Comparison of ENCODE assay signal across 37 cellular contexts in genomic region chr15:88859550-88859949, GRCh38. TPM values are rescaled to one million over a fixed set of nuclear protein-coding genes. Genes with fewer than 3 reads are reported as not detected.
"Had no signal": no experiment of that assay in that cellular context is flagged by ENCODE, and none has a peak within 500 bp of the region (broad histone marks: within the 10 kb centered on the region; RNA-seq: fewer than 3 reads in every experiment).

No MANE protein-coding gene starts in this region.

- H3K4me3 Mint-ChIP-seq: activated B cell treated with CpG ODN at 0.5 μM for 24 hours; activated CD4-positive, alpha-beta memory T cell treated with anti-CD3 and anti-CD28 coated beads, Interleukin-2, amount 10 ng/mL, durations not matched to agents 7 days and 5 days; activated CD4-positive, alpha-beta T cell treated with anti-CD3 and anti-CD28 coated beads for 36 hours; activated CD4-positive, alpha-beta T cell treated with anti-CD3 and anti-CD28 coated beads, Interleukin-2, amount 10 ng/mL, durations not matched to agents 7 days and 5 days; activated naive CD4-positive, alpha-beta T cell treated with anti-CD3 and anti-CD28 coated beads for 36 hours; activated naive CD8-positive, alpha-beta T cell treated with anti-CD3 and anti-CD28 coated beads for 36 hours; activated T-cell treated with anti-CD3 and anti-CD28 coated beads, Interleukin-2, amount 50 U/mL, for 4 hours; activated T-cell treated with anti-CD3 and anti-CD28 coated beads, Interleukin-2, amount 50 U/mL, for 72 hours; activated T-helper 1 cell treated with anti-CD3 and anti-CD28 coated beads, Interleukin-12 subunit alpha, Interleukin-12 subunit beta, Interleukin-2, Interleukin-4 antibody, amounts not matched to agents 30 ng/mL and 10 ng/mL and 1 ng/mL, durations not matched to agents 14 hours and 24 hours and 36 hours; activated T-helper 17 cell treated with anti-CD3 and anti-CD28 coated beads, Interleukin-2, amount 50 U/mL, for 72 hours; T-helper 1 cell treated with Interleukin-12 subunit alpha and Interleukin-12 subunit beta and Interleukin-4 antibody, amounts not matched to agents 30 μg/mL and 1 μg/mL, for 36 hours; T-helper 2 cell treated with Interferon-gamma antibody and Interleukin-4, amounts not matched to agents 5 μg/mL and 100 μg/mL, for 36 hours had no signal

- FAIRE-seq: astrocyte, TTC549 had no signal

- ATAC-seq: activated CD4-positive, alpha-beta T cell treated with anti-CD3 and anti-CD28 coated beads for 36 hours; activated naive CD4-positive, alpha-beta T cell treated with anti-CD3 and anti-CD28 coated beads, Interleukin-2, amount 50 U/mL, for 72 hours; activated T-cell treated with anti-CD3 and anti-CD28 coated beads, Interleukin-2, amount 50 U/mL, for 4 hours; activated T-cell treated with anti-CD3 and anti-CD28 coated beads, Interleukin-2, amount 50 U/mL, for 72 hours; activated T-helper 17 cell treated with anti-CD3 and anti-CD28 coated beads, Interleukin-2, amount 50 U/mL, for 72 hours; body of pancreas had no signal

- H3K27me3 Mint-ChIP-seq: activated CD4-positive, alpha-beta memory T cell treated with anti-CD3 and anti-CD28 coated beads, Interleukin-2, amount 10 ng/mL, durations not matched to agents 7 days and 5 days; activated CD4-positive, alpha-beta T cell treated with anti-CD3 and anti-CD28 coated beads for 36 hours; activated CD4-positive, alpha-beta T cell treated with anti-CD3 and anti-CD28 coated beads, Interleukin-2, amount 10 ng/mL, durations not matched to agents 7 days and 5 days; activated naive CD8-positive, alpha-beta T cell treated with anti-CD3 and anti-CD28 coated beads for 36 hours; activated T-helper 17 cell treated with anti-CD3 and anti-CD28 coated beads, Interleukin-2, amount 50 U/mL, for 72 hours had no signal

- H3K27ac Mint-ChIP-seq: activated B cell treated with CpG ODN at 0.5 μM for 24 hours; activated CD4-positive, alpha-beta memory T cell treated with anti-CD3 and anti-CD28 coated beads, Interleukin-2, amount 10 ng/mL, durations not matched to agents 7 days and 5 days; activated CD4-positive, alpha-beta T cell treated with anti-CD3 and anti-CD28 coated beads for 36 hours; activated CD4-positive, alpha-beta T cell treated with anti-CD3 and anti-CD28 coated beads, Interleukin-2, amount 10 ng/mL, durations not matched to agents 7 days and 5 days; activated naive CD4-positive, alpha-beta T cell treated with anti-CD3 and anti-CD28 coated beads for 36 hours; activated naive CD4-positive, alpha-beta T cell treated with anti-CD3 and anti-CD28 coated beads, Interleukin-2, amount 50 U/mL, for 72 hours; activated naive CD8-positive, alpha-beta T cell treated with anti-CD3 and anti-CD28 coated beads for 36 hours; activated T-cell treated with anti-CD3 and anti-CD28 coated beads, Interleukin-2, amount 50 U/mL, for 72 hours; activated T-helper 1 cell treated with anti-CD3 and anti-CD28 coated beads, Interleukin-12 subunit alpha, Interleukin-12 subunit beta, Interleukin-2, Interleukin-4 antibody, amounts not matched to agents 30 ng/mL and 10 ng/mL and 1 ng/mL, durations not matched to agents 14 hours and 24 hours and 36 hours; activated T-helper 17 cell treated with anti-CD3 and anti-CD28 coated beads, Interleukin-2, amount 50 U/mL, for 72 hours; T-helper 1 cell treated with Interleukin-12 subunit alpha and Interleukin-12 subunit beta and Interleukin-4 antibody, amounts not matched to agents 30 μg/mL and 1 μg/mL, for 36 hours; T-helper 2 cell treated with Interferon-gamma antibody and Interleukin-4, amounts not matched to agents 5 μg/mL and 100 μg/mL, for 36 hours had no signal

- DNase-seq: activated B cell treated with CpG ODN at 0.5 μM for 24 hours; activated CD4-positive, alpha-beta memory T cell treated with anti-CD3 and anti-CD28 coated beads, Interleukin-2, amount 10 ng/mL, durations not matched to agents 7 days and 5 days; activated CD4-positive, alpha-beta T cell treated with anti-CD3 and anti-CD28 coated beads for 1 hour; activated CD4-positive, alpha-beta T cell treated with anti-CD3 and anti-CD28 coated beads for 36 hours; activated CD4-positive, alpha-beta T cell treated with anti-CD3 and anti-CD28 coated beads for 48 hours; activated CD4-positive, alpha-beta T cell treated with anti-CD3 and anti-CD28 coated beads, Interleukin-2, amount 10 ng/mL, durations not matched to agents 7 days and 5 days; activated CD4-positive, alpha-beta T cell treated with anti-CD3 and anti-CD28 coated beads, Interleukin-2, amount 50 U/mL, for 48 hours; activated CD8-positive, alpha-beta memory T cell treated with anti-CD3 and anti-CD28 coated beads, Interleukin-2, amount 50 U/mL, for 4 hours; activated effector memory CD4-positive, alpha-beta T cell treated with anti-CD3 and anti-CD28 coated beads, Interleukin-2, amount 50 U/mL, for 16 hours; activated gamma-delta T cell treated with Interleukin-2 at 50 U/mL for 16 hours; activated naive CD4-positive, alpha-beta T cell; activated naive CD4-positive, alpha-beta T cell treated with anti-CD3 and anti-CD28 coated beads for 36 hours; activated naive CD4-positive, alpha-beta T cell treated with anti-CD3 and anti-CD28 coated beads, Interleukin-2, amount 50 U/mL, for 16 hours; activated naive CD8-positive, alpha-beta T cell treated with anti-CD3 and anti-CD28 coated beads for 36 hours; activated T-cell treated with anti-CD3 and anti-CD28 coated beads for 4 hours; activated T-cell treated with anti-CD3 and anti-CD28 coated beads, Interleukin-2, amount 50 U/mL, for 1 hour; activated T-cell treated with anti-CD3 and anti-CD28 coated beads, Interleukin-2, amount 50 U/mL, for 4 hours; activated T-cell treated with anti-CD3 and anti-CD28 coated beads, Interleukin-2, amount 50 U/mL, for 72 hours; adrenal gland; amniotic stem cell; aorta; body of pancreas; brain microvascular endothelial cell; central memory CD4-positive, alpha-beta T cell; T-helper 1 cell; T-helper 2 cell; T-helper 9 cell had no signal

- H3K4me1 ChIP-seq: adrenal gland, body of pancreas, breast epithelium had no signal

- H3K27ac ChIP-seq: adrenal gland, body of pancreas, brain microvascular endothelial cell, breast epithelium, VCaP had no signal

- H3K27me3 ChIP-seq: adrenal gland, body of pancreas, brain microvascular endothelial cell had no signal

- H3K4me1 Mint-ChIP-seq: activated B cell treated with CpG ODN at 0.5 μM for 24 hours; activated CD4-positive, alpha-beta memory T cell treated with anti-CD3 and anti-CD28 coated beads, Interleukin-2, amount 10 ng/mL, durations not matched to agents 7 days and 5 days; activated CD4-positive, alpha-beta T cell treated with anti-CD3 and anti-CD28 coated beads for 36 hours; activated CD4-positive, alpha-beta T cell treated with anti-CD3 and anti-CD28 coated beads, Interleukin-2, amount 10 ng/mL, durations not matched to agents 7 days and 5 days; activated T-helper 17 cell treated with anti-CD3 and anti-CD28 coated beads, Interleukin-2, amount 50 U/mL, for 72 hours had no signal

- H3K36me3 ChIP-seq: adrenal gland, brain microvascular endothelial cell, breast epithelium had no signal

- H3K4me3 ChIP-seq: adrenal gland, body of pancreas, breast epithelium had no signal

- H3K9me3 ChIP-seq: adrenal gland, body of pancreas, breast epithelium had no signal

RNA-seq across cellular contexts. Expression of gene ACAN, which starts 56.3 kb away (rescaled TPM):
- total RNA-seq: activated B cell treated with CpG ODN at 0.5 μM for 24 hours; activated CD4-positive, alpha-beta memory T cell treated with anti-CD3 and anti-CD28 coated beads, Interleukin-2, amount 10 ng/mL, durations not matched to agents 7 days and 5 days; activated CD4-positive, alpha-beta T cell treated with anti-CD3 and anti-CD28 coated beads for 36 hours; activated CD4-positive, alpha-beta T cell treated with anti-CD3 and anti-CD28 coated beads, Interleukin-2, amount 10 ng/mL, durations not matched to agents 7 days and 5 days; activated CD8-positive, alpha-beta memory T cell treated with anti-CD3 and anti-CD28 coated beads for 36 hours; activated naive CD4-positive, alpha-beta T cell treated with anti-CD3 and anti-CD28 coated beads for 36 hours; activated naive CD4-positive, alpha-beta T cell treated with anti-CD3 and anti-CD28 coated beads, Interleukin-2, amount 50 U/mL, for 72 hours; activated naive CD8-positive, alpha-beta T cell treated with anti-CD3 and anti-CD28 coated beads for 36 hours; activated T-cell treated with anti-CD3 and anti-CD28 coated beads, Interleukin-2, amount 50 U/mL, for 4 hours; activated T-cell treated with anti-CD3 and anti-CD28 coated beads, Interleukin-2, amount 50 U/mL, for 72 hours; activated T-helper 1 cell treated with anti-CD3 and anti-CD28 coated beads, Interleukin-12 subunit alpha, Interleukin-12 subunit beta, Interleukin-2, Interleukin-4 antibody, amounts not matched to agents 30 ng/mL and 10 ng/mL and 1 ng/mL, durations not matched to agents 14 hours and 24 hours and 36 hours; activated T-helper 17 cell treated with anti-CD3 and anti-CD28 coated beads, Interleukin-2, amount 50 U/mL, for 72 hours had no signal
